ENCODE assay signal across 14 cellular contexts in the genomic region with DNA sequence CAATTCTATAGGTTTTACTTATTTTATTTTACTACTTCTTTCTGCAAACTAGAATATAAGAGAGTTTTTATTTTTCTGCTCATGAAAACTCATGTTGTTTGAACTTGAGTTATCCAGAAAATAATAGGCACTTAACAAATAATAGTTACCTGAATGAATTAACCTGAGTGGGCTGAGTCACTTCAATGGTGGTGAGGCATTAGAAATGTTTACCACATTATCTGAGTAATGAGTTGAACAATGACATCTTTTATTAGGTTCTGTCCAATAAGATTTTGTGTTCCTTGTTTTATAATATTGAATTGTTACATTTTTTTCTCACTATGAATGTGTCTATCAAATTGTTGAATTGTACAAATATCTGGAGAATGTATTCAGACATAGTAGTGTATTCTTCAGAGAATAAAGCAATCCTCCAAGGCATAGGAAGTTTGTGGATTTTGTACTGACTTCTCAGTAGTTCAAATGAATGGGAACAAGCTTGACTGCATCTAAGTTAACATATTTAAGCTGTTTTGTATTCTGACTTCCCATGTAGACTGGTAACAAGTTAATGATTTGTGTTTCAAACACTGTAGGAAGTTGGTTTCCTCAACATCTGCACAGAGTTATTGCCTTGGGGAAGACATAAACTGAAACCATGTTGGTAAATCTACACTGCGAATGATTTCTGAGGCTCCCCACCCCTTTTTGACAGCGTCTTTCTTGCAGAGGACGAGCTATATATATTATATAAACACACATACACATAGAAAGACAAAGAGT.
DNase-seq lines count a peak whose midpoint lies in the region; ATAC-seq lines count a peak whose summit lies in the region.
"Had no signal": no experiment of that assay in that cellular context is flagged by ENCODE, and none has a peak within 500 bp of the region (broad histone marks: within the 10 kb centered on the region; RNA-seq: fewer than 3 reads in every experiment).

No MANE protein-coding gene starts in this region.

- no peak overlapping the region for H2BK120ac ChIP-seq in neuronal stem cell (ENCODE audit: low read depth, low read length)

- no peak overlapping the region for H2BK12ac ChIP-seq in neuronal stem cell (ENCODE audit: low read length)

- no peaks in the 10 kb centered on the region for H3K79me1 ChIP-seq in neuronal stem cell (ENCODE audit: low read depth, low read length)

- ATAC-seq in GM19455 (IDR thresholded peaks at IDR 0.05; ENCODE audit: unreplicated experiment) (peak; percentile 55), HG02938 (IDR thresholded peaks at IDR 0.05; ENCODE audit: unreplicated experiment) (peak; percentile 88), HG03565 (IDR thresholded peaks at IDR 0.05; ENCODE audit: unreplicated experiment) (peak; percentile 59)
- ATAC-seq: left lobe of liver had no signal

- H3K9me3 ChIP-seq in neuronal stem cell (replicated peaks in 1 of 2; ENCODE audit: control insufficient read depth in 2 of 2, insufficient read depth in 1 of 2, low read depth in 1 of 2, low read length in 2 of 2) = no peaks in the 10 kb centered on the region
- H3K9me3 ChIP-seq: tibial nerve had no signal

- no peak overlapping the region for H3K4me3 ChIP-seq in neuronal stem cell (ENCODE audit: low read length in 2 of 2)

- H2AK5ac ChIP-seq in neuronal stem cell (ENCODE audit: low read depth, low read length) = no peak overlapping the region

- no CpG with 5 or more reads among the region's 3 CpGs for WGBS in neuronal stem cell (ENCODE audit: extremely low coverage in 2 of 2, insufficient read length in 2 of 2, insufficient replicate concordance in 1 of 2), 2 donors

- no peak overlapping the region for H3K14ac ChIP-seq in neuronal stem cell (ENCODE audit: low read length)

- no peak overlapping the region for H4K91ac ChIP-seq in neuronal stem cell (ENCODE audit: low read depth, low read length, poor library complexity)

- H3K4me2 ChIP-seq in neuronal stem cell (ENCODE audit: insufficient read depth, low read length, poor library complexity, severe bottlenecking) = no peak overlapping the region
- H3K4me2 ChIP-seq: KMS-11 had no signal

- H3K18ac ChIP-seq in neuronal stem cell (ENCODE audit: low read length) = no peak overlapping the region

- H2BK5ac ChIP-seq in neuronal stem cell (ENCODE audit: low read length) = no peak overlapping the region

- H3K9ac ChIP-seq in neuronal stem cell (ENCODE audit: low read depth, low read length, poor library complexity) = no peak overlapping the region
- H3K9ac ChIP-seq: KMS-11 had no signal

- H2AFZ ChIP-seq in neuronal stem cell (ENCODE audit: low read length) = peak overlapping the region; percentile 71

- H3K4ac ChIP-seq in neuronal stem cell (ENCODE audit: low read length) = no peak overlapping the region

- no peak overlapping the region for H3K23ac ChIP-seq in neuronal stem cell (ENCODE audit: low read depth, low read length, poor library complexity)

- no peak overlapping the region for H4K8ac ChIP-seq in neuronal stem cell (ENCODE audit: low read depth, low read length)

- H3K27me3 ChIP-seq in neuronal stem cell (ENCODE audit: control insufficient read depth in 3 of 3, insufficient read depth in 3 of 3, low read depth in 1 of 3, low read length in 3 of 3) = no peaks in the 10 kb centered on the region
- H3K27me3 ChIP-seq: tibial nerve had no signal

- H3K27ac ChIP-seq in neuronal stem cell (replicated peaks; ENCODE audit: low read length) = no peak overlapping the region
- H3K27ac ChIP-seq: KMS-11 had no signal

- DNase-seq in neuronal stem cell (ENCODE audit: low spot score) (no peak), T-helper 1 cell (no peak), NCI-H2171 treated with DMSO at 0.1 percent for 48 hours (lab: John Stamatoyannopoulos, UW) (no peak), NCI-H1930 (lab: John Stamatoyannopoulos, UW) (no peak)
- DNase-seq: activated effector memory CD4-positive, alpha-beta T cell treated with anti-CD3 and anti-CD28 coated beads, Interleukin-2, amount 50 U/mL, for 16 hours; CD4-positive, alpha-beta T cell; glutamatergic neuron; stimulated activated CD4-positive, alpha-beta T cell treated with anti-CD3 and anti-CD28 coated beads, Interleukin-12 subunit alpha, Interleukin-12 subunit beta, amount 100 ng/mL, for 4 hours had no signal

- no peaks in the 10 kb centered on the region for H3K36me3 ChIP-seq in neuronal stem cell (replicated peaks in 1 of 2; ENCODE audit: control insufficient read depth in 2 of 2, insufficient read depth in 2 of 2, low read length in 2 of 2)
- H3K36me3 ChIP-seq: tibial nerve had no signal

- H3K4me1 ChIP-seq in neuronal stem cell (ENCODE audit: control insufficient read depth in 2 of 2, insufficient read depth in 1 of 2, low read depth in 1 of 2, low read length in 2 of 2) = peaks cover 2% of the 10 kb centered on the region in 2 donors
- H3K4me1 ChIP-seq: tibial nerve had no signal

- no peak overlapping the region for H2BK15ac ChIP-seq in neuronal stem cell (ENCODE audit: low read length)
